Comparison of ENCODE assay signal across 10 cellular contexts in genomic region chr2:47056374-47056773, GRCh38.
DNase-seq lines count a peak whose midpoint lies in the region; ATAC-seq and TF ChIP-seq lines count a peak whose summit lies in the region.
"Had no signal": no experiment of that assay in that cellular context is flagged by ENCODE, and none has a peak within 500 bp of the region (broad histone marks: within the 10 kb centered on the region; RNA-seq: fewer than 3 reads in every experiment).

No MANE protein-coding gene starts in this region.

- H3K4me2 ChIP-seq in fibroblast of lung (ENCODE audit: extremely low read depth, insufficient read depth, low read length) = no peak overlapping the region

- POLR2A ChIA-PET in BJ (lab: Charles Lee) = interaction anchor here (0.7 kb wide), 1 partner anchor 142 kb away, joined by 4 read pairs; no protein-coding TSS in a partner anchor

- H2AFZ ChIP-seq in fibroblast of lung (ENCODE audit: low read length) = no peak overlapping the region

- peaks cover 38% of the 10 kb centered on the region for H3K4me1 ChIP-seq in fibroblast of lung (ENCODE audit: control insufficient read depth, extremely low read depth, insufficient read depth, low read length)
- H3K4me1 ChIP-seq in psoas muscle = peaks cover 80% of the 10 kb centered on the region

- DNase-seq in BJ (ENCODE audit: low read depth) = peak; percentile 68
- peak; percentile 20 for DNase-seq in NCI-H82 treated with DMSO at 0.1 percent for 48 hours (lab: John Stamatoyannopoulos, UW; ENCODE audit: unreplicated experiment)
- peak; percentile 73 to 92 for DNase-seq in fibroblast of lung (ENCODE audit: low read depth in 2 of 2)
- DNase-seq in psoas muscle = no peak
- no peak for DNase-seq in retina
- DNase-seq in activated effector memory CD4-positive, alpha-beta T cell treated with anti-CD3 and anti-CD28 coated beads, Interleukin-2, amount 50 U/mL, for 16 hours = no peak
- DNase-seq in SIG-M5 (lab: John Stamatoyannopoulos, UW) = no peak
- DNase-seq in SKM-1 (lab: John Stamatoyannopoulos, UW; ENCODE audit: unreplicated experiment) = no peak
- DNase-seq: NCI-H1417 had no signal

- H3K9me3 ChIP-seq in fibroblast of lung (ENCODE audit: control insufficient read depth, insufficient read depth, low read depth, low read length) (no peaks in the 10 kb centered on the region), psoas muscle (no peaks in the 10 kb centered on the region)

- CTCF ChIA-PET in BJ (lab: Yijun Ruan, JAX) = interaction anchor here (1.0 to 2.1 kb wide), 5 partner anchors 12 to 19 kb away, joined by 3 to 8 read pairs (median 4); no protein-coding TSS in a partner anchor

- H3K4me3 ChIP-seq in BJ (ENCODE audit: low read depth, low read length) (no peak overlapping the region), fibroblast of lung (replicated peaks in 1 of 4; ENCODE audit: control extremely low read depth in 1 of 4, insufficient read depth in 1 of 4, low read depth in 3 of 4, low read length in 4 of 4) (no peak overlapping the region), psoas muscle (no peak overlapping the region)

- H3K36me3 ChIP-seq in BJ (ENCODE audit: control insufficient read depth, insufficient read depth, low read length) = peaks cover 29% of the 10 kb centered on the region
- peaks cover 15% of the 10 kb centered on the region for H3K36me3 ChIP-seq in fibroblast of lung (ENCODE audit: control insufficient read depth, insufficient read depth, low read length)
- no peaks in the 10 kb centered on the region for H3K36me3 ChIP-seq in psoas muscle (ENCODE audit: insufficient read depth in 1 of 2, low read depth in 1 of 2)

- intact Hi-C loops in psoas muscle (cut with DNase I) = loop anchor here in 1 of 2 donors (5.0 kb wide), 1 partner anchor 116 kb away; no protein-coding TSS in a partner anchor

- TF ChIP-seq CTCF in BJ (IDR thresholded peaks at IDR 0.05; ENCODE audit: insufficient read depth, low read depth, low read length) (no peak), fibroblast of lung (conservative IDR thresholded peaks at IDR 0.05 in 1 of 2, IDR thresholded peaks at IDR 0.05 in 1 of 2; ENCODE audit: low read depth in 1 of 2, low read length in 2 of 2) (no peak), psoas muscle (IDR thresholded peaks at IDR 0.05) (no peak)

- H3K27me3 ChIP-seq in BJ (ENCODE audit: control insufficient read depth, insufficient read depth, low read length) = no peaks in the 10 kb centered on the region
- H3K27me3 ChIP-seq in fibroblast of lung (ENCODE audit: control insufficient read depth, insufficient read depth, low read length) = no peaks in the 10 kb centered on the region
- H3K27me3 ChIP-seq in psoas muscle (ENCODE audit: insufficient read depth in 3 of 3, low read length in 2 of 3) = no peaks in the 10 kb centered on the region

- WGBS in psoas muscle, 3 donors = 57 to 68% (median 57%) methylated on average over 5 of the region's 5 CpGs

- no peak for ATAC-seq in psoas muscle

- H3K27ac ChIP-seq in fibroblast of lung (ENCODE audit: insufficient read depth, low read length) (peak overlapping the region; percentile 86), psoas muscle (peak overlapping the region; percentile 74)
- H3K27ac ChIP-seq: epithelial cell of prostate had no signal

- H3K9ac ChIP-seq in fibroblast of lung (ENCODE audit: insufficient read depth, low read length) = peak overlapping the region; percentile 26

- H3K79me2 ChIP-seq in fibroblast of lung (ENCODE audit: control insufficient read depth, insufficient read depth, low read length) = no peaks in the 10 kb centered on the region

- H4K20me1 ChIP-seq in fibroblast of lung (ENCODE audit: control insufficient read depth, extremely low read depth, insufficient read depth, low read length) = no peaks in the 10 kb centered on the region

Comparison
In these comparisons a context has a peak if more than half of its experiments do, and no peak if none do; other contexts are left out.
1. DNase-seq: peak in BJ (single experiment), NCI-H82 treated with DMSO at 0.1 percent for 48 hours (single experiment) and fibroblast of lung (2 of 2); none in psoas muscle (0 of 2), retina (single experiment), activated effector memory CD4-positive, alpha-beta T cell treated with anti-CD3 and anti-CD28 coated beads, Interleukin-2, amount 50 U/mL, for 16 hours (single experiment), SIG-M5 (single experiment) and SKM-1 (single experiment).